1 cellular context compared by ENCODE assay signal in the genomic region with DNA sequence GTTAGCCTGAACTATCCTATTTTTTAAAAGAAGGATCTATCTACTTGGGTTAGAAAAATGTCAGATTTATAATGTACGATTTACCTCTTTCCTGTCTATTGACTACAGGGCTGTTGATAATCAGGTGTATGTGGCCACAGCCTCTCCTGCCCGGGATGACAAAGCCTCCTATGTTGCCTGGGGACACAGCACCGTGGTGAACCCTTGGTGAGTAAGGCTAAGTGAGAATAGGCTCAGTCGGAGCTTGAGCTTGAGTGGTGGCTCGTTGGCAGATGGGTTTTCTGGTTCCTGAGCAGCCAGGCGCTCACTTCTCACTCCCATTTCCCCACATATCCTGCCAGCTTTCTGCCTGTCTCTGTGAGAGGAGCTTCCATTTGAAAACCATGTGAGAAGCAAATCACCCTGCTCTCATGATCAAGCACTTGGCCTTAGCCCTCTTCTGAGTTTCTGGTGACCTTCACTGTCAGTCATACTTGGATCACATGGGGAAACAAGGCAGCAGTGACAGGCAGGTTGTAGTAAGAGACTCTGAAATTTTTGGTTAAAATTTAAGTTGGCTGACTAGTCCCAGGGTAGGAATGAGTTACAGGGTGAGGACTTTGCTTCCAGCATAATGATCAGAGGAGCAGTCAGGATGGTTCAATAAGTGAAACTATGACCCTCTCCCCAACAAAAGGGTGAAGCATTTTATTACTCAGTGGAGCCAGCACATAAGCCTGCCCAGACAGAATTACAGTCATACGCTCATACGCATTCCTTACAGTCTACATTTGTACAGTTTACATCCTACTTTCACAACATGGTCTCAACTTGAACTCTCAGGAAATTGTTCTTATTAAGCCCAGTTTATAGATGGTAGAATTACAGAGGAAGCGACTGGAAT.
TF ChIP-seq lines count a peak whose summit lies in the region.

No MANE protein-coding gene starts in this region.

TF ChIP-seq in HepG2, 621 proteins besides CTCF, POLR2A, EP300 and RAD21 (continues in another document):
- TF ChIP-seq RARG (CRISPR knock-in tag; IDR thresholded peaks at IDR 0.05; ENCODE audit: low read depth) (no peak), STAG1 (CRISPR knock-in tag; IDR thresholded peaks at IDR 0.05) (no peak), FOSL2 (CRISPR knock-in tag; IDR thresholded peaks at IDR 0.05) (no peak), RBM39 (IDR thresholded peaks at IDR 0.05; ENCODE audit: low read depth, low read length, poor library complexity, severe bottlenecking) (no peak), ZNF670 (CRISPR knock-in tag; IDR thresholded peaks at IDR 0.05; ENCODE audit: borderline replicate concordance) (no peak), HMG20B (CRISPR knock-in tag; conservative IDR thresholded peaks at IDR 0.05) (no peak), MED13 (CRISPR knock-in tag; IDR thresholded peaks at IDR 0.05) (no peak), ZNF772 (CRISPR knock-in tag; IDR thresholded peaks at IDR 0.05) (no peak), NRL (CRISPR knock-in tag; IDR thresholded peaks at IDR 0.05; ENCODE audit: borderline replicate concordance) (no peak), ZNF274 (CRISPR knock-in tag; IDR thresholded peaks at IDR 0.05) (no peak), PHF21A (CRISPR knock-in tag; IDR thresholded peaks at IDR 0.05) (peak; percentile 34; the same call in 1 of the 2 replicates), CREM (IDR thresholded peaks at IDR 0.05) (no peak), CREM (CRISPR knock-in tag; IDR thresholded peaks at IDR 0.05) (no peak), ZBTB3 (CRISPR knock-in tag; IDR thresholded peaks at IDR 0.05; ENCODE audit: borderline replicate concordance, low read depth) (no peak), LCORL (IDR thresholded peaks at IDR 0.05) (no peak), LCORL (CRISPR knock-in tag; IDR thresholded peaks at IDR 0.05) (0 out of 2 replicates have a peak, but pooled peaks have one; percentile 27), ZNF136 (CRISPR knock-in tag; IDR thresholded peaks at IDR 0.05; ENCODE audit: low read depth) (0 out of 2 replicates have a peak, but pooled peaks have one; percentile 31), ZNF598 (CRISPR knock-in tag; IDR thresholded peaks at IDR 0.05; ENCODE audit: borderline replicate concordance) (no peak), SP5 (CRISPR knock-in tag; IDR thresholded peaks at IDR 0.05; ENCODE audit: borderline replicate concordance, low read depth) (no peak), ZMYM4 (CRISPR knock-in tag; IDR thresholded peaks at IDR 0.05) (peak; percentile 57; the same call in 1 of the 2 replicates), SYNCRIP (IDR thresholded peaks at IDR 0.05; ENCODE audit: insufficient read depth, low read depth, low read length) (no peak), ZNF652 (CRISPR knock-in tag; IDR thresholded peaks at IDR 0.05; ENCODE audit: borderline replicate concordance, low read depth) (peak; percentile 66; the same call in 1 of the 2 replicates), MEIS2 (CRISPR knock-in tag; IDR thresholded peaks at IDR 0.05) (peak; percentile 77; the same call in 1 of the 2 replicates), SALL1 (CRISPR knock-in tag; IDR thresholded peaks at IDR 0.05) (peak; percentile 54), ATAD3A (CRISPR knock-in tag; IDR thresholded peaks at IDR 0.05) (no peak), SOX6 (IDR thresholded peaks at IDR 0.05) (no peak), SOX6 (CRISPR knock-in tag; IDR thresholded peaks at IDR 0.05) (0 out of 2 replicates have a peak, but pooled peaks have one; percentile 42), ZNF292 (CRISPR knock-in tag; IDR thresholded peaks at IDR 0.05; ENCODE audit: borderline replicate concordance, low read depth) (peak; percentile 75; the same call in 1 of the 2 replicates), SAP130 (CRISPR knock-in tag; IDR thresholded peaks at IDR 0.05; ENCODE audit: low read depth) (peak; percentile 51; the same call in 1 of the 2 replicates)
- TF ChIP-seq, protein P1, sequence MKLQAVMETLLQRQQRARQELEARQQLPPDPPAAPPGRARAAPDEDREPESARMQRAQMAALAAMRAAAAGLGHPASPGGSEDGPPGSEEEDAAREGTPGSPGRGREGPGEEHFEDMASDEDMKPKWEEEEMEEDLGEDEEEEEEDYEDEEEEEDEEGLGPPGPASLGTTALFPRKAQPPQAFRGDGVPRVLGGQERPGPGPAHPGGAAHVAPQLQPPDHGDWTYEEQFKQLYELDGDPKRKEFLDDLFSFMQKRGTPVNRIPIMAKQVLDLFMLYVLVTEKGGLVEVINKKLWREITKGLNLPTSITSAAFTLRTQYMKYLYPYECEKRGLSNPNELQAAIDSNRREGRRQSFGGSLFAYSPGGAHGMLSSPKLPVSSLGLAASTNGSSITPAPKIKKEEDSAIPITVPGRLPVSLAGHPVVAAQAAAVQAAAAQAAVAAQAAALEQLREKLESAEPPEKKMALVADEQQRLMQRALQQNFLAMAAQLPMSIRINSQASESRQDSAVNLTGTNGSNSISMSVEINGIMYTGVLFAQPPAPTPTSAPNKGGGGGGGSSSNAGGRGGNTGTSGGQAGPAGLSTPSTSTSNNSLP (IDR thresholded peaks at IDR 0.05; ENCODE audit: low read depth, low read length): 0 out of 2 replicates have a peak, but pooled peaks have one; percentile 14
- TF ChIP-seq, protein P2, sequence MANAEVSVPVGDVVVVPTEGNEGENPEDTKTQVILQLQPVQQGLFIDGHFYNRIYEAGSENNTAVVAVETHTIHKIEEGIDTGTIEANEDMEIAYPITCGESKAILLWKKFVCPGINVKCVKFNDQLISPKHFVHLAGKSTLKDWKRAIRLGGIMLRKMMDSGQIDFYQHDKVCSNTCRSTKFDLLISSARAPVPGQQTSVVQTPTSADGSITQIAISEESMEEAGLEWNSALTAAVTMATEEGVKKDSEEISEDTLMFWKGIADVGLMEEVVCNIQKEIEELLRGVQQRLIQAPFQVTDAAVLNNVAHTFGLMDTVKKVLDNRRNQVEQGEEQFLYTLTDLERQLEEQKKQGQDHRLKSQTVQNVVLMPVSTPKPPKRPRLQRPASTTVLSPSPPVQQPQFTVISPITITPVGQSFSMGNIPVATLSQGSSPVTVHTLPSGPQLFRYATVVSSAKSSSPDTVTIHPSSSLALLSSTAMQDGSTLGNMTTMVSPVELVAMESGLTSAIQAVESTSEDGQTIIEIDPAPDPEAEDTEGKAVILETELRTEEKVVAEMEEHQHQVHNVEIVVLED (CRISPR knock-in tag; IDR thresholded peaks at IDR 0.05; ENCODE audit: borderline replicate concordance): peak; percentile 39; the same call in 1 of the 2 replicates
- TF ChIP-seq, protein P3, sequence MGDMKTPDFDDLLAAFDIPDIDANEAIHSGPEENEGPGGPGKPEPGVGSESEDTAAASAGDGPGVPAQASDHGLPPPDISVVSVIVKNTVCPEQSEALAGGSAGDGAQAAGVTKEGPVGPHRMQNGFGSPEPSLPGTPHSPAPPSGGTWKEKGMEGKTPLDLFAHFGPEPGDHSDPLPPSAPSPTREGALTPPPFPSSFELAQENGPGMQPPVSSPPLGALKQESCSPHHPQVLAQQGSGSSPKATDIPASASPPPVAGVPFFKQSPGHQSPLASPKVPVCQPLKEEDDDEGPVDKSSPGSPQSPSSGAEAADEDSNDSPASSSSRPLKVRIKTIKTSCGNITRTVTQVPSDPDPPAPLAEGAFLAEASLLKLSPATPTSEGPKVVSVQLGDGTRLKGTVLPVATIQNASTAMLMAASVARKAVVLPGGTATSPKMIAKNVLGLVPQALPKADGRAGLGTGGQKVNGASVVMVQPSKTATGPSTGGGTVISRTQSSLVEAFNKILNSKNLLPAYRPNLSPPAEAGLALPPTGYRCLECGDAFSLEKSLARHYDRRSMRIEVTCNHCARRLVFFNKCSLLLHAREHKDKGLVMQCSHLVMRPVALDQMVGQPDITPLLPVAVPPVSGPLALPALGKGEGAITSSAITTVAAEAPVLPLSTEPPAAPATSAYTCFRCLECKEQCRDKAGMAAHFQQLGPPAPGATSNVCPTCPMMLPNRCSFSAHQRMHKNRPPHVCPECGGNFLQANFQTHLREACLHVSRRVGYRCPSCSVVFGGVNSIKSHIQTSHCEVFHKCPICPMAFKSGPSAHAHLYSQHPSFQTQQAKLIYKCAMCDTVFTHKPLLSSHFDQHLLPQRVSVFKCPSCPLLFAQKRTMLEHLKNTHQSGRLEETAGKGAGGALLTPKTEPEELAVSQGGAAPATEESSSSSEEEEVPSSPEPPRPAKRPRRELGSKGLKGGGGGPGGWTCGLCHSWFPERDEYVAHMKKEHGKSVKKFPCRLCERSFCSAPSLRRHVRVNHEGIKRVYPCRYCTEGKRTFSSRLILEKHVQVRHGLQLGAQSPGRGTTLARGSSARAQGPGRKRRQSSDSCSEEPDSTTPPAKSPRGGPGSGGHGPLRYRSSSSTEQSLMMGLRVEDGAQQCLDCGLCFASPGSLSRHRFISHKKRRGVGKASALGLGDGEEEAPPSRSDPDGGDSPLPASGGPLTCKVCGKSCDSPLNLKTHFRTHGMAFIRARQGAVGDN (CRISPR knock-in tag; IDR thresholded peaks at IDR 0.05): peak; percentile 37
- TF ChIP-seq, protein P4, sequence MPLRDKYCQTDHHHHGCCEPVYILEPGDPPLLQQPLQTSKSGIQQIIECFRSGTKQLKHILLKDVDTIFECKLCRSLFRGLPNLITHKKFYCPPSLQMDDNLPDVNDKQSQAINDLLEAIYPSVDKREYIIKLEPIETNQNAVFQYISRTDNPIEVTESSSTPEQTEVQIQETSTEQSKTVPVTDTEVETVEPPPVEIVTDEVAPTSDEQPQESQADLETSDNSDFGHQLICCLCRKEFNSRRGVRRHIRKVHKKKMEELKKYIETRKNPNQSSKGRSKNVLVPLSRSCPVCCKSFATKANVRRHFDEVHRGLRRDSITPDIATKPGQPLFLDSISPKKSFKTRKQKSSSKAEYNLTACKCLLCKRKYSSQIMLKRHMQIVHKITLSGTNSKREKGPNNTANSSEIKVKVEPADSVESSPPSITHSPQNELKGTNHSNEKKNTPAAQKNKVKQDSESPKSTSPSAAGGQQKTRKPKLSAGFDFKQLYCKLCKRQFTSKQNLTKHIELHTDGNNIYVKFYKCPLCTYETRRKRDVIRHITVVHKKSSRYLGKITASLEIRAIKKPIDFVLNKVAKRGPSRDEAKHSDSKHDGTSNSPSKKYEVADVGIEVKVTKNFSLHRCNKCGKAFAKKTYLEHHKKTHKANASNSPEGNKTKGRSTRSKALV (CRISPR knock-in tag; IDR thresholded peaks at IDR 0.05): no peak
- TF ChIP-seq, protein P5, sequence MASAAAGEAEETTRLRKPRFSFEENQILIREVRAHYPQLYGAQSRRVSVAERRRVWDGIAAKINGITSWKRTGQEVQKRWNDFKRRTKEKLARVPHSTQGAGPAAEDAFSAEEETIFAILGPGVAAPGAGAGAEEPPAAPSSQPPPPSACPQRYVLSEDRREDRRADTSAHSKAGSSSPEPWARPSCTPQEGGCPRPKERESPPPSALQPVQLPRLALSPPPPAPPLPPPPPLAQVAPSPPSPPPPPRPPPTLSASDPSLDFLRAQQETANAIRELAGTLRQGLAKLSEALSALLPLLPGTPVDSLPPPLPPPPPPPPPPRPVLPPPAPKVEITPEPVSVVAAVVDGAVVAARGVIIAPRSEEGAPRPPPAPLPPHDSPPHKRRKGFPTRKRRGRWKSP (CRISPR knock-in tag; IDR thresholded peaks at IDR 0.05): no peak
- TF ChIP-seq, protein P6, sequence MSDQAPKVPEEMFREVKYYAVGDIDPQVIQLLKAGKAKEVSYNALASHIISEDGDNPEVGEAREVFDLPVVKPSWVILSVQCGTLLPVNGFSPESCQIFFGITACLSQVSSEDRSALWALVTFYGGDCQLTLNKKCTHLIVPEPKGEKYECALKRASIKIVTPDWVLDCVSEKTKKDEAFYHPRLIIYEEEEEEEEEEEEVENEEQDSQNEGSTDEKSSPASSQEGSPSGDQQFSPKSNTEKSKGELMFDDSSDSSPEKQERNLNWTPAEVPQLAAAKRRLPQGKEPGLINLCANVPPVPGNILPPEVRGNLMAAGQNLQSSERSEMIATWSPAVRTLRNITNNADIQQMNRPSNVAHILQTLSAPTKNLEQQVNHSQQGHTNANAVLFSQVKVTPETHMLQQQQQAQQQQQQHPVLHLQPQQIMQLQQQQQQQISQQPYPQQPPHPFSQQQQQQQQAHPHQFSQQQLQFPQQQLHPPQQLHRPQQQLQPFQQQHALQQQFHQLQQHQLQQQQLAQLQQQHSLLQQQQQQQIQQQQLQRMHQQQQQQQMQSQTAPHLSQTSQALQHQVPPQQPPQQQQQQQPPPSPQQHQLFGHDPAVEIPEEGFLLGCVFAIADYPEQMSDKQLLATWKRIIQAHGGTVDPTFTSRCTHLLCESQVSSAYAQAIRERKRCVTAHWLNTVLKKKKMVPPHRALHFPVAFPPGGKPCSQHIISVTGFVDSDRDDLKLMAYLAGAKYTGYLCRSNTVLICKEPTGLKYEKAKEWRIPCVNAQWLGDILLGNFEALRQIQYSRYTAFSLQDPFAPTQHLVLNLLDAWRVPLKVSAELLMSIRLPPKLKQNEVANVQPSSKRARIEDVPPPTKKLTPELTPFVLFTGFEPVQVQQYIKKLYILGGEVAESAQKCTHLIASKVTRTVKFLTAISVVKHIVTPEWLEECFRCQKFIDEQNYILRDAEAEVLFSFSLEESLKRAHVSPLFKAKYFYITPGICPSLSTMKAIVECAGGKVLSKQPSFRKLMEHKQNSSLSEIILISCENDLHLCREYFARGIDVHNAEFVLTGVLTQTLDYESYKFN (CRISPR knock-in tag; conservative IDR thresholded peaks at IDR 0.05): peak; percentile 73
- TF ChIP-seq, protein P7, sequence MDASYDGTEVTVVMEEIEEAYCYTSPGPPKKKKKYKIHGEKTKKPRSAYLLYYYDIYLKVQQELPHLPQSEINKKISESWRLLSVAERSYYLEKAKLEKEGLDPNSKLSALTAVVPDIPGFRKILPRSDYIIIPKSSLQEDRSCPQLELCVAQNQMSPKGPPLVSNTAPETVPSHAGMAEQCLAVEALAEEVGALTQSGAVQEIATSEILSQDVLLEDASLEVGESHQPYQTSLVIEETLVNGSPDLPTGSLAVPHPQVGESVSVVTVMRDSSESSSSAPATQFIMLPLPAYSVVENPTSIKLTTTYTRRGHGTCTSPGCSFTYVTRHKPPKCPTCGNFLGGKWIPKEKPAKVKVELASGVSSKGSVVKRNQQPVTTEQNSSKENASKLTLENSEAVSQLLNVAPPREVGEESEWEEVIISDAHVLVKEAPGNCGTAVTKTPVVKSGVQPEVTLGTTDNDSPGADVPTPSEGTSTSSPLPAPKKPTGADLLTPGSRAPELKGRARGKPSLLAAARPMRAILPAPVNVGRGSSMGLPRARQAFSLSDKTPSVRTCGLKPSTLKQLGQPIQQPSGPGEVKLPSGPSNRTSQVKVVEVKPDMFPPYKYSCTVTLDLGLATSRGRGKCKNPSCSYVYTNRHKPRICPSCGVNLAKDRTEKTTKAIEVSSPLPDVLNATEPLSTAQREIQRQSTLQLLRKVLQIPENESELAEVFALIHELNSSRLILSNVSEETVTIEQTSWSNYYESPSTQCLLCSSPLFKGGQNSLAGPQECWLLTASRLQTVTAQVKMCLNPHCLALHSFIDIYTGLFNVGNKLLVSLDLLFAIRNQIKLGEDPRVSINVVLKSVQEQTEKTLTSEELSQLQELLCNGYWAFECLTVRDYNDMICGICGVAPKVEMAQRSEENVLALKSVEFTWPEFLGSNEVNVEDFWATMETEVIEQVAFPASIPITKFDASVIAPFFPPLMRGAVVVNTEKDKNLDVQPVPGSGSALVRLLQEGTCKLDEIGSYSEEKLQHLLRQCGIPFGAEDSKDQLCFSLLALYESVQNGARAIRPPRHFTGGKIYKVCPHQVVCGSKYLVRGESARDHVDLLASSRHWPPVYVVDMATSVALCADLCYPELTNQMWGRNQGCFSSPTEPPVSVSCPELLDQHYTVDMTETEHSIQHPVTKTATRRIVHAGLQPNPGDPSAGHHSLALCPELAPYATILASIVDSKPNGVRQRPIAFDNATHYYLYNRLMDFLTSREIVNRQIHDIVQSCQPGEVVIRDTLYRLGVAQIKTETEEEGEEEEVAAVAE (CRISPR knock-in tag; IDR thresholded peaks at IDR 0.05; ENCODE audit: borderline replicate concordance): no peak
